29 cellular contexts compared by ENCODE assay signal in genomic region chr4:48400416-48400815, GRCh38.
"Had no signal": no experiment of that assay in that cellular context is flagged by ENCODE, and none has a peak within 500 bp of the region (broad histone marks: within the 10 kb centered on the region; RNA-seq: fewer than 3 reads in every experiment).

No MANE protein-coding gene starts in this region.

- H3K4me1 ChIP-seq: left ventricle myocardium inferior, parathyroid adenoma, right atrium auricular region, right lobe of liver, testis, thyroid gland, transverse colon, upper lobe of left lung, vagina had no signal

- H3K9me3 Mint-ChIP-seq: immature natural killer cell; natural killer cell treated with Interleukin-12 subunit alpha and Interleukin-12 subunit beta and Interleukin-15 and Interleukin-18, amount 100 ng/mL, for 72 hours; stimulated activated naive B cell treated with anti-CD40 and anti-IgM and Interleukin-4, amounts not matched to agents 10 μg/mL and 1 μg/mL and 100 μg/mL, for 72 hours had no signal

- H3K27me3 ChIP-seq: neural progenitor cell, neutrophil, right atrium auricular region, right lobe of liver, stomach, testis, thyroid gland, transverse colon, upper lobe of left lung, vagina had no signal

- H3K27ac Mint-ChIP-seq: mesothelial cell of epicardium; natural killer cell treated with Interleukin-12 subunit alpha and Interleukin-12 subunit beta and Interleukin-15 and Interleukin-18, amount 100 ng/mL, for 72 hours; neural progenitor cell had no signal

- H3K9me3 ChIP-seq: left ventricle myocardium inferior, neutrophil, right atrium auricular region, right lobe of liver, stomach, testis, thyroid gland, transverse colon, upper lobe of left lung, vagina had no signal

- DNase-seq: hypothalamus; immature natural killer cell; kidney; left ventricle myocardium inferior; mesendoderm; naive thymus-derived CD4-positive, alpha-beta T cell; occipital lobe; right lobe of liver; stimulated activated CD4-positive, alpha-beta T cell treated with anti-CD3 and anti-CD28 coated beads, Interleukin-1b, Interleukin-23, amount 100 ng/mL, for 48 hours; stimulated activated CD4-positive, alpha-beta T cell treated with anti-CD3 and anti-CD28 coated beads, Interleukin-2, amount 100 ng/mL, for 48 hours; stimulated activated CD4-positive, alpha-beta T cell treated with anti-CD3 and anti-CD28 coated beads, Interleukin-4, amount 100 ng/mL, for 4 hours; stimulated activated CD8-positive, alpha-beta memory T cell treated with anti-CD3 and anti-CD28 coated beads, Interleukin-4, amount 100 ng/mL, for 48 hours; stimulated activated naive B cell treated with anti-CD40 and anti-IgM and Interleukin-4, amounts not matched to agents 10 μg/mL and 1 μg/mL and 100 μg/mL, for 72 hours; stimulated activated naive CD8-positive, alpha-beta T cell treated with anti-CD3 and anti-CD28 coated beads, Interleukin-15, Interleukin-2, amounts not matched to agents 100 U/mL and 50 U/mL, for 24 hours; stomach; testis; thyroid gland; transverse colon; upper lobe of left lung had no signal

- H3K27me3 Mint-ChIP-seq: naive thymus-derived CD4-positive, alpha-beta T cell; natural killer cell treated with Interleukin-12 subunit alpha and Interleukin-12 subunit beta and Interleukin-15 and Interleukin-18, amount 100 ng/mL, for 72 hours; stimulated activated naive B cell treated with anti-CD40 and anti-IgM and Interleukin-4, amounts not matched to agents 10 μg/mL and 1 μg/mL and 100 μg/mL, for 72 hours had no signal

- FAIRE-seq: islet of Langerhans, kidney had no signal

- H3K4me3 Mint-ChIP-seq: immature natural killer cell; mesothelial cell of epicardium; naive thymus-derived CD4-positive, alpha-beta T cell; natural killer cell treated with Interleukin-12 subunit alpha and Interleukin-12 subunit beta and Interleukin-15 and Interleukin-18, amount 100 ng/mL, for 72 hours; neural progenitor cell; stimulated activated naive B cell treated with anti-CD40 and anti-IgM and Interleukin-4, amounts not matched to agents 10 μg/mL and 1 μg/mL and 100 μg/mL, for 72 hours had no signal

- ATAC-seq: naive thymus-derived CD4-positive, alpha-beta T cell; natural killer cell treated with Interleukin-12 subunit alpha and Interleukin-12 subunit beta and Interleukin-15 and Interleukin-18, amount 100 ng/mL, for 72 hours; right lobe of liver; stimulated activated naive B cell treated with anti-CD40 and anti-IgM and Interleukin-4, amounts not matched to agents 10 μg/mL and 1 μg/mL and 100 μg/mL, for 72 hours; stimulated activated naive CD8-positive, alpha-beta T cell treated with anti-CD3 and anti-CD28 coated beads, Interleukin-15, Interleukin-2, amounts not matched to agents 100 U/mL and 50 U/mL, for 24 hours had no signal

- H3K36me3 ChIP-seq: right lobe of liver, thyroid gland had no signal

- H3K27ac ChIP-seq: left ventricle myocardium inferior, neural progenitor cell, neutrophil, parathyroid adenoma, right atrium auricular region, right lobe of liver, stomach, testis, thyroid gland, transverse colon, upper lobe of left lung, vagina had no signal

- H3K4me3 ChIP-seq: left ventricle myocardium inferior, lung, neural progenitor cell, right atrium auricular region, right lobe of liver, smooth muscle cell, stomach, testis, thyroid gland, transverse colon, upper lobe of left lung, vagina had no signal

- H3K4me1 Mint-ChIP-seq: mesothelial cell of epicardium, neural progenitor cell had no signal
